ENCODE assay signal across 2 cellular contexts in the genomic region with DNA sequence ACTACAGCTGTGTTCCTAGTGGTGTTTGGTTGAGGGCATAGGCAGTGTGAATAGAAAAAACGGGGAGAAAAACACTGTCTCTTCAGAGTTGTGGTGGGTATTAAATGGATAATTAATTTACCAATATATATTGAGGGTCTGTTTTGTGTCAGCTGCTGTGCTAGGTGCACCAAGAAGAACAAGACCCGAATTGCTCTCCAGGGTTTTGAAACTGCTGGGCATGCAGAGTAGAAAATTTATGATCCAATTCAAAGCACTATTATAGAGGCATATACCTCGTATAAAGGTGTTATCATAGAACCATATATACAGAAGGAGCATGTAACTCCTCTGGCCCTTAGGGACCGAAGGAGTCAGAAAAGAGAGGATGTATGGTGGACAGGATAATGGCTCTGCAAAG.
TF ChIP-seq lines count a peak whose summit lies in the region.

No MANE protein-coding gene starts in this region.

TF ChIP-seq in A549, 52 proteins besides CTCF, POLR2A, EP300 and RAD21:
- TF ChIP-seq, protein P1, sequence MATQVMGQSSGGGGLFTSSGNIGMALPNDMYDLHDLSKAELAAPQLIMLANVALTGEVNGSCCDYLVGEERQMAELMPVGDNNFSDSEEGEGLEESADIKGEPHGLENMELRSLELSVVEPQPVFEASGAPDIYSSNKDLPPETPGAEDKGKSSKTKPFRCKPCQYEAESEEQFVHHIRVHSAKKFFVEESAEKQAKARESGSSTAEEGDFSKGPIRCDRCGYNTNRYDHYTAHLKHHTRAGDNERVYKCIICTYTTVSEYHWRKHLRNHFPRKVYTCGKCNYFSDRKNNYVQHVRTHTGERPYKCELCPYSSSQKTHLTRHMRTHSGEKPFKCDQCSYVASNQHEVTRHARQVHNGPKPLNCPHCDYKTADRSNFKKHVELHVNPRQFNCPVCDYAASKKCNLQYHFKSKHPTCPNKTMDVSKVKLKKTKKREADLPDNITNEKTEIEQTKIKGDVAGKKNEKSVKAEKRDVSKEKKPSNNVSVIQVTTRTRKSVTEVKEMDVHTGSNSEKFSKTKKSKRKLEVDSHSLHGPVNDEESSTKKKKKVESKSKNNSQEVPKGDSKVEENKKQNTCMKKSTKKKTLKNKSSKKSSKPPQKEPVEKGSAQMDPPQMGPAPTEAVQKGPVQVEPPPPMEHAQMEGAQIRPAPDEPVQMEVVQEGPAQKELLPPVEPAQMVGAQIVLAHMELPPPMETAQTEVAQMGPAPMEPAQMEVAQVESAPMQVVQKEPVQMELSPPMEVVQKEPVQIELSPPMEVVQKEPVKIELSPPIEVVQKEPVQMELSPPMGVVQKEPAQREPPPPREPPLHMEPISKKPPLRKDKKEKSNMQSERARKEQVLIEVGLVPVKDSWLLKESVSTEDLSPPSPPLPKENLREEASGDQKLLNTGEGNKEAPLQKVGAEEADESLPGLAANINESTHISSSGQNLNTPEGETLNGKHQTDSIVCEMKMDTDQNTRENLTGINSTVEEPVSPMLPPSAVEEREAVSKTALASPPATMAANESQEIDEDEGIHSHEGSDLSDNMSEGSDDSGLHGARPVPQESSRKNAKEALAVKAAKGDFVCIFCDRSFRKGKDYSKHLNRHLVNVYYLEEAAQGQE (IDR thresholded peaks at IDR 0.05) = peak; percentile 24; the same call in 1 of the 2 replicates
- TF ChIP-seq BHLHE40 (IDR thresholded peaks at IDR 0.05; ENCODE audit: low read depth, low read length) = no peak

TF ChIP-seq in WTC11, 78 proteins besides CTCF, POLR2A, EP300 and RAD21 (continued from another document):
- TF ChIP-seq, protein P2, sequence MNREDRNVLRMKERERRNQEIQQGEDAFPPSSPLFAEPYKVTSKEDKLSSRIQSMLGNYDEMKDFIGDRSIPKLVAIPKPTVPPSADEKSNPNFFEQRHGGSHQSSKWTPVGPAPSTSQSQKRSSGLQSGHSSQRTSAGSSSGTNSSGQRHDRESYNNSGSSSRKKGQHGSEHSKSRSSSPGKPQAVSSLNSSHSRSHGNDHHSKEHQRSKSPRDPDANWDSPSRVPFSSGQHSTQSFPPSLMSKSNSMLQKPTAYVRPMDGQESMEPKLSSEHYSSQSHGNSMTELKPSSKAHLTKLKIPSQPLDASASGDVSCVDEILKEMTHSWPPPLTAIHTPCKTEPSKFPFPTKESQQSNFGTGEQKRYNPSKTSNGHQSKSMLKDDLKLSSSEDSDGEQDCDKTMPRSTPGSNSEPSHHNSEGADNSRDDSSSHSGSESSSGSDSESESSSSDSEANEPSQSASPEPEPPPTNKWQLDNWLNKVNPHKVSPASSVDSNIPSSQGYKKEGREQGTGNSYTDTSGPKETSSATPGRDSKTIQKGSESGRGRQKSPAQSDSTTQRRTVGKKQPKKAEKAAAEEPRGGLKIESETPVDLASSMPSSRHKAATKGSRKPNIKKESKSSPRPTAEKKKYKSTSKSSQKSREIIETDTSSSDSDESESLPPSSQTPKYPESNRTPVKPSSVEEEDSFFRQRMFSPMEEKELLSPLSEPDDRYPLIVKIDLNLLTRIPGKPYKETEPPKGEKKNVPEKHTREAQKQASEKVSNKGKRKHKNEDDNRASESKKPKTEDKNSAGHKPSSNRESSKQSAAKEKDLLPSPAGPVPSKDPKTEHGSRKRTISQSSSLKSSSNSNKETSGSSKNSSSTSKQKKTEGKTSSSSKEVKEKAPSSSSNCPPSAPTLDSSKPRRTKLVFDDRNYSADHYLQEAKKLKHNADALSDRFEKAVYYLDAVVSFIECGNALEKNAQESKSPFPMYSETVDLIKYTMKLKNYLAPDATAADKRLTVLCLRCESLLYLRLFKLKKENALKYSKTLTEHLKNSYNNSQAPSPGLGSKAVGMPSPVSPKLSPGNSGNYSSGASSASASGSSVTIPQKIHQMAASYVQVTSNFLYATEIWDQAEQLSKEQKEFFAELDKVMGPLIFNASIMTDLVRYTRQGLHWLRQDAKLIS (CRISPR knock-in tag; IDR thresholded peaks at IDR 0.05; ENCODE audit: borderline replicate concordance) = no peak
- TF ChIP-seq ZNF138 (CRISPR knock-in tag; conservative IDR thresholded peaks at IDR 0.05) (no peak), PRRX2 (CRISPR knock-in tag; IDR thresholded peaks at IDR 0.05) (no peak), CREM (CRISPR knock-in tag; IDR thresholded peaks at IDR 0.05) (no peak), SP1 (CRISPR knock-in tag; conservative IDR thresholded peaks at IDR 0.05) (no peak), FOXJ3 (CRISPR knock-in tag; IDR thresholded peaks at IDR 0.05; ENCODE audit: borderline replicate concordance) (no peak), FOXK1 (CRISPR knock-in tag; IDR thresholded peaks at IDR 0.05) (no peak), ZNF396 (CRISPR knock-in tag; IDR thresholded peaks at IDR 0.05; ENCODE audit: borderline replicate concordance) (no peak), NFATC4 (CRISPR knock-in tag; IDR thresholded peaks at IDR 0.05) (no peak)
- TF ChIP-seq, protein P3, sequence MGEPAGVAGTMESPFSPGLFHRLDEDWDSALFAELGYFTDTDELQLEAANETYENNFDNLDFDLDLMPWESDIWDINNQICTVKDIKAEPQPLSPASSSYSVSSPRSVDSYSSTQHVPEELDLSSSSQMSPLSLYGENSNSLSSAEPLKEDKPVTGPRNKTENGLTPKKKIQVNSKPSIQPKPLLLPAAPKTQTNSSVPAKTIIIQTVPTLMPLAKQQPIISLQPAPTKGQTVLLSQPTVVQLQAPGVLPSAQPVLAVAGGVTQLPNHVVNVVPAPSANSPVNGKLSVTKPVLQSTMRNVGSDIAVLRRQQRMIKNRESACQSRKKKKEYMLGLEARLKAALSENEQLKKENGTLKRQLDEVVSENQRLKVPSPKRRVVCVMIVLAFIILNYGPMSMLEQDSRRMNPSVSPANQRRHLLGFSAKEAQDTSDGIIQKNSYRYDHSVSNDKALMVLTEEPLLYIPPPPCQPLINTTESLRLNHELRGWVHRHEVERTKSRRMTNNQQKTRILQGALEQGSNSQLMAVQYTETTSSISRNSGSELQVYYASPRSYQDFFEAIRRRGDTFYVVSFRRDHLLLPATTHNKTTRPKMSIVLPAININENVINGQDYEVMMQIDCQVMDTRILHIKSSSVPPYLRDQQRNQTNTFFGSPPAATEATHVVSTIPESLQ (CRISPR knock-in tag; IDR thresholded peaks at IDR 0.05) = no peak
- TF ChIP-seq, protein P4, sequence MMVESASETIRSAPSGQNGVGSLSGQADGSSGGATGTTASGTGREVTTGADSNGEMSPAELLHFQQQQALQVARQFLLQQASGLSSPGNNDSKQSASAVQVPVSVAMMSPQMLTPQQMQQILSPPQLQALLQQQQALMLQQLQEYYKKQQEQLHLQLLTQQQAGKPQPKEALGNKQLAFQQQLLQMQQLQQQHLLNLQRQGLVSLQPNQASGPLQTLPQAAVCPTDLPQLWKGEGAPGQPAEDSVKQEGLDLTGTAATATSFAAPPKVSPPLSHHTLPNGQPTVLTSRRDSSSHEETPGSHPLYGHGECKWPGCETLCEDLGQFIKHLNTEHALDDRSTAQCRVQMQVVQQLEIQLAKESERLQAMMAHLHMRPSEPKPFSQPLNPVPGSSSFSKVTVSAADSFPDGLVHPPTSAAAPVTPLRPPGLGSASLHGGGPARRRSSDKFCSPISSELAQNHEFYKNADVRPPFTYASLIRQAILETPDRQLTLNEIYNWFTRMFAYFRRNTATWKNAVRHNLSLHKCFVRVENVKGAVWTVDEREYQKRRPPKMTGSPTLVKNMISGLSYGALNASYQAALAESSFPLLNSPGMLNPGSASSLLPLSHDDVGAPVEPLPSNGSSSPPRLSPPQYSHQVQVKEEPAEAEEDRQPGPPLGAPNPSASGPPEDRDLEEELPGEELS (CRISPR knock-in tag; IDR thresholded peaks at IDR 0.05) = no peak
- TF ChIP-seq, protein P5, sequence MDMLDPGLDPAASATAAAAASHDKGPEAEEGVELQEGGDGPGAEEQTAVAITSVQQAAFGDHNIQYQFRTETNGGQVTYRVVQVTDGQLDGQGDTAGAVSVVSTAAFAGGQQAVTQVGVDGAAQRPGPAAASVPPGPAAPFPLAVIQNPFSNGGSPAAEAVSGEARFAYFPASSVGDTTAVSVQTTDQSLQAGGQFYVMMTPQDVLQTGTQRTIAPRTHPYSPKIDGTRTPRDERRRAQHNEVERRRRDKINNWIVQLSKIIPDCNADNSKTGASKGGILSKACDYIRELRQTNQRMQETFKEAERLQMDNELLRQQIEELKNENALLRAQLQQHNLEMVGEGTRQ (CRISPR knock-in tag; IDR thresholded peaks at IDR 0.05) = no peak
- TF ChIP-seq, protein P6, sequence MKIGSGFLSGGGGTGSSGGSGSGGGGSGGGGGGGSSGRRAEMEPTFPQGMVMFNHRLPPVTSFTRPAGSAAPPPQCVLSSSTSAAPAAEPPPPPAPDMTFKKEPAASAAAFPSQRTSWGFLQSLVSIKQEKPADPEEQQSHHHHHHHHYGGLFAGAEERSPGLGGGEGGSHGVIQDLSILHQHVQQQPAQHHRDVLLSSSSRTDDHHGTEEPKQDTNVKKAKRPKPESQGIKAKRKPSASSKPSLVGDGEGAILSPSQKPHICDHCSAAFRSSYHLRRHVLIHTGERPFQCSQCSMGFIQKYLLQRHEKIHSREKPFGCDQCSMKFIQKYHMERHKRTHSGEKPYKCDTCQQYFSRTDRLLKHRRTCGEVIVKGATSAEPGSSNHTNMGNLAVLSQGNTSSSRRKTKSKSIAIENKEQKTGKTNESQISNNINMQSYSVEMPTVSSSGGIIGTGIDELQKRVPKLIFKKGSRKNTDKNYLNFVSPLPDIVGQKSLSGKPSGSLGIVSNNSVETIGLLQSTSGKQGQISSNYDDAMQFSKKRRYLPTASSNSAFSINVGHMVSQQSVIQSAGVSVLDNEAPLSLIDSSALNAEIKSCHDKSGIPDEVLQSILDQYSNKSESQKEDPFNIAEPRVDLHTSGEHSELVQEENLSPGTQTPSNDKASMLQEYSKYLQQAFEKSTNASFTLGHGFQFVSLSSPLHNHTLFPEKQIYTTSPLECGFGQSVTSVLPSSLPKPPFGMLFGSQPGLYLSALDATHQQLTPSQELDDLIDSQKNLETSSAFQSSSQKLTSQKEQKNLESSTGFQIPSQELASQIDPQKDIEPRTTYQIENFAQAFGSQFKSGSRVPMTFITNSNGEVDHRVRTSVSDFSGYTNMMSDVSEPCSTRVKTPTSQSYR (CRISPR knock-in tag; IDR thresholded peaks at IDR 0.05) = no peak
- TF ChIP-seq, protein P7, sequence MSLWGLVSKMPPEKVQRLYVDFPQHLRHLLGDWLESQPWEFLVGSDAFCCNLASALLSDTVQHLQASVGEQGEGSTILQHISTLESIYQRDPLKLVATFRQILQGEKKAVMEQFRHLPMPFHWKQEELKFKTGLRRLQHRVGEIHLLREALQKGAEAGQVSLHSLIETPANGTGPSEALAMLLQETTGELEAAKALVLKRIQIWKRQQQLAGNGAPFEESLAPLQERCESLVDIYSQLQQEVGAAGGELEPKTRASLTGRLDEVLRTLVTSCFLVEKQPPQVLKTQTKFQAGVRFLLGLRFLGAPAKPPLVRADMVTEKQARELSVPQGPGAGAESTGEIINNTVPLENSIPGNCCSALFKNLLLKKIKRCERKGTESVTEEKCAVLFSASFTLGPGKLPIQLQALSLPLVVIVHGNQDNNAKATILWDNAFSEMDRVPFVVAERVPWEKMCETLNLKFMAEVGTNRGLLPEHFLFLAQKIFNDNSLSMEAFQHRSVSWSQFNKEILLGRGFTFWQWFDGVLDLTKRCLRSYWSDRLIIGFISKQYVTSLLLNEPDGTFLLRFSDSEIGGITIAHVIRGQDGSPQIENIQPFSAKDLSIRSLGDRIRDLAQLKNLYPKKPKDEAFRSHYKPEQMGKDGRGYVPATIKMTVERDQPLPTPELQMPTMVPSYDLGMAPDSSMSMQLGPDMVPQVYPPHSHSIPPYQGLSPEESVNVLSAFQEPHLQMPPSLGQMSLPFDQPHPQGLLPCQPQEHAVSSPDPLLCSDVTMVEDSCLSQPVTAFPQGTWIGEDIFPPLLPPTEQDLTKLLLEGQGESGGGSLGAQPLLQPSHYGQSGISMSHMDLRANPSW (CRISPR knock-in tag; conservative IDR thresholded peaks at IDR 0.05; ENCODE audit: low read depth) = no peak
TF ChIP-seq in WTC11: peak in this region for 0.
